Comparison of ENCODE assay signal across 24 cellular contexts in the genomic region with DNA sequence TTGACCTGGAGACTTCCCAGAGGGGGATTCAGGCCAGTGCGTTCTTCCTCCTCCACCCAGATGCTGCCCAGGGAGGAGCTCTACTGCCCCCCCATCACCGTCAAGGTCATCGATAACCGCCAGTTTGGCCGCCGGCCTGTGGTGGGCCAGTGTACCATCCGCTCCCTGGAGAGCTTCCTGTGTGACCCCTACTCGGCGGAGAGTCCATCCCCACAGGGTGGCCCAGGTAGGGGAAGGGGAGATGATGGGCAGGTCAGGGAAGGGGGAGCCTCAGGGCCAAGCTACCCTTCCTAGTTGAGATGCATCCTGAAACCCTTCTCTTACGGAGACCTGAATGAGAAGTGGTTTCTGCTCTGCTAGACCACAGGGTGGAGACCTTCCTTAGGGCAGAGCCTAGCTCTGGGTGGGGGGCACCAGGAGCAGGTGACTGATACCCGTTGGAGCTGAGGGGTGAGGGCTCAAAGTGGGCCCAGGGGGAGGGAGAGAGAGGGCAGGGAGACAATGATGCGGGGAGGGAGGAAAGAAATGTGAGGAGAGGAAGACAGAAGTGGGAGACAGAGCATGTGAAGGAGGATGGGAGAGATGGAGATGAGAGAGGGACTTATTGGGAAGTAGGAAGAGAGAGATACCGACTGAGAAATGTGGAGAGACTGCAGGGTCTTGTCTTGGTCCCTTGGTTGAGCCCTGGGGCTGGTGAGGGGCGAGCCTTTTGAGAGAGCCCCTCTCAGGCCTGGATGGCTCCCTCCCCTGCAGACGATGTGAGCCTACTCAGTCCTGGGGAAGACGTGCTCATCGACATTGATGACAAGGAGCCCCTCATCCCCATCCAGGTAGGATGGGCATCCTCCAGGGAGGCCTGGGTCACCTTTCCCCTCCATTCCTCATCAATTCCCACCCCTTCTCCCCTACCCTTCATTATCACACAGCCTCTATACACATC.
DNase-seq lines count a peak whose midpoint lies in the region; ATAC-seq, FAIRE-seq and TF ChIP-seq lines count a peak whose summit lies in the region.
"Had no signal": no experiment of that assay in that cellular context is flagged by ENCODE, and none has a peak within 500 bp of the region (broad histone marks: within the 10 kb centered on the region; RNA-seq: fewer than 3 reads in every experiment).

No MANE protein-coding gene starts in this region.

- CTCF ChIA-PET in CD4-positive, alpha-beta memory T cell (lab: Charles Lee; ENCODE audit: partially characterized antibody): no interaction called here

- H3K27ac Mint-ChIP-seq in CD4-positive, alpha-beta memory T cell: no peak overlapping the region
- H3K27ac Mint-ChIP-seq: activated CD8-positive, alpha-beta T cell treated with anti-CD3 and anti-CD28 coated beads, Interleukin-2, amount 10 ng/mL, durations not matched to agents 7 days and 5 days; activated T-helper 17 cell treated with anti-CD3 and anti-CD28 coated beads, Interleukin-2, amount 50 U/mL, for 72 hours; memory B cell; naive thymus-derived CD8-positive, alpha-beta T cell; progenitor cell of endocrine pancreas; T-helper 17 cell had no signal

- no peak for TF ChIP-seq CTCF in left ventricle myocardium inferior (IDR thresholded peaks at IDR 0.05; ENCODE audit: borderline replicate concordance)
- TF ChIP-seq CTCF in coronary artery (IDR thresholded peaks at IDR 0.05): no peak
- no peak for TF ChIP-seq CTCF in omental fat pad (IDR thresholded peaks at IDR 0.05)

- intact Hi-C loops in left ventricle myocardium superior (cut with micrococcal nuclease): no loop called here
- intact Hi-C loops in left ventricle myocardium inferior (cut with micrococcal nuclease): no loop called here
- intact Hi-C loops in CD4-positive, alpha-beta memory T cell (cut with micrococcal nuclease): no loop called here

- POLR2A ChIA-PET in CD4-positive, alpha-beta memory T cell (lab: Charles Lee; ENCODE audit: partially characterized antibody): no interaction called here

- H3K36me3 Mint-ChIP-seq in CD4-positive, alpha-beta memory T cell: no peaks in the 10 kb centered on the region
- H3K36me3 Mint-ChIP-seq: memory B cell; naive thymus-derived CD8-positive, alpha-beta T cell had no signal

- DNase-seq in left ventricle myocardium superior (peak; percentile 10), left ventricle myocardium inferior (no peak), coronary artery (ENCODE audit: low spot score) (peak; percentile 47), omental fat pad (ENCODE audit: low spot score) (peak; percentile 13), ureter (ENCODE audit: low spot score) (peak; percentile 32), GM12891 (ENCODE audit: insufficient read length, low spot score) (no peak), NCI-H345 treated with DMSO at 0.1 percent for 48 hours (lab: John Stamatoyannopoulos, UW; ENCODE audit: unreplicated experiment) (no peak)
- DNase-seq in CD4-positive, alpha-beta memory T cell: no peak
- DNase-seq: activated CD8-positive, alpha-beta T cell treated with anti-CD3 and anti-CD28 coated beads, Interleukin-2, amount 10 ng/mL, durations not matched to agents 7 days and 5 days; central memory CD4-positive, alpha-beta T cell; DND-41; NCI-H1417; NCI-H748 treated with DMSO at 0.1 percent for 48 hours; OCI-M1; small intestine; stimulated activated CD4-positive, alpha-beta T cell treated with anti-CD3 and anti-CD28 coated beads, Interleukin-4, amount 100 ng/mL, for 4 hours had no signal

- no peak overlapping the region for H3K4me3 ChIP-seq in left ventricle myocardium inferior
- H3K4me3 ChIP-seq in coronary artery: no peak overlapping the region
- H3K4me3 ChIP-seq in CD4-positive, alpha-beta memory T cell (ENCODE audit: low read length in 2 of 2): no peak overlapping the region
- H3K4me3 ChIP-seq: SJCRH30 had no signal

- ATAC-seq in left ventricle myocardium superior (no peak), omental fat pad (ENCODE audit: low FRiP score) (no peak)
- ATAC-seq: activated CD8-positive, alpha-beta T cell treated with anti-CD3 and anti-CD28 coated beads, Interleukin-2, amount 10 ng/mL, durations not matched to agents 7 days and 5 days; activated T-helper 17 cell treated with anti-CD3 and anti-CD28 coated beads, Interleukin-2, amount 50 U/mL, for 72 hours; HCT116; naive thymus-derived CD8-positive, alpha-beta T cell; T-helper 17 cell had no signal

- H3K9me3 ChIP-seq in left ventricle myocardium inferior (replicated peaks): no peaks in the 10 kb centered on the region
- H3K9me3 ChIP-seq in CD4-positive, alpha-beta memory T cell (ENCODE audit: control insufficient read depth in 1 of 2, low read length in 2 of 2): no peaks in the 10 kb centered on the region
- H3K9me3 ChIP-seq: SJCRH30 had no signal

- no peak for TF ChIP-seq POLR2A in GM12891 (IDR thresholded peaks at IDR 0.05; ENCODE audit: low read depth, low read length)

- H3K27me3 Mint-ChIP-seq in CD4-positive, alpha-beta memory T cell: peaks cover 7 to 12% of the 10 kb centered on the region in 2 donors

- peaks cover 45% of the 10 kb centered on the region for H3K4me1 ChIP-seq in left ventricle myocardium inferior
- no peaks in the 10 kb centered on the region for H3K4me1 ChIP-seq in CD4-positive, alpha-beta memory T cell (ENCODE audit: insufficient read depth, low read length)
- H3K4me1 ChIP-seq: SJCRH30 had no signal

- no peak for FAIRE-seq in GM12891 (lab: Jason Lieb, UNC)
- FAIRE-seq: small intestine had no signal

- no peak overlapping the region for H3K27ac ChIP-seq in left ventricle myocardium inferior (replicated peaks)
- peak overlapping the region in 1 of 2 donors; percentile 83 for H3K27ac ChIP-seq in coronary artery
- H3K27ac ChIP-seq in CD4-positive, alpha-beta memory T cell (ENCODE audit: low read depth, low read length): no peak overlapping the region
- H3K27ac ChIP-seq: SJCRH30, VCaP had no signal

- peaks cover 17% of the 10 kb centered on the region for H3K36me3 ChIP-seq in left ventricle myocardium inferior
- no peaks in the 10 kb centered on the region for H3K36me3 ChIP-seq in CD4-positive, alpha-beta memory T cell (ENCODE audit: insufficient read depth, low read length)
- H3K36me3 ChIP-seq: SJCRH30 had no signal

- no peaks in the 10 kb centered on the region for H3K27me3 ChIP-seq in left ventricle myocardium inferior (ENCODE audit: low read depth)
- no peaks in the 10 kb centered on the region for H3K27me3 ChIP-seq in CD4-positive, alpha-beta memory T cell (ENCODE audit: insufficient read depth, low read length)
- H3K27me3 ChIP-seq: SJCRH30 had no signal

- no peaks in the 10 kb centered on the region for H3K4me1 Mint-ChIP-seq in CD4-positive, alpha-beta memory T cell
- H3K4me1 Mint-ChIP-seq: activated T-helper 17 cell treated with anti-CD3 and anti-CD28 coated beads, Interleukin-2, amount 50 U/mL, for 72 hours; memory B cell; naive thymus-derived CD8-positive, alpha-beta T cell had no signal

- H3K4me3 Mint-ChIP-seq in CD4-positive, alpha-beta memory T cell: no peak overlapping the region
- H3K4me3 Mint-ChIP-seq: activated CD8-positive, alpha-beta T cell treated with anti-CD3 and anti-CD28 coated beads, Interleukin-2, amount 10 ng/mL, durations not matched to agents 7 days and 5 days; activated T-helper 17 cell treated with anti-CD3 and anti-CD28 coated beads, Interleukin-2, amount 50 U/mL, for 72 hours; memory B cell; naive thymus-derived CD8-positive, alpha-beta T cell; T-helper 17 cell had no signal

- H3K9me3 Mint-ChIP-seq in CD4-positive, alpha-beta memory T cell: no peaks in the 10 kb centered on the region
- H3K9me3 Mint-ChIP-seq: activated T-helper 17 cell treated with anti-CD3 and anti-CD28 coated beads, Interleukin-2, amount 50 U/mL, for 72 hours; memory B cell; naive thymus-derived CD8-positive, alpha-beta T cell had no signal

TF ChIP-seq in GM12891, 5 proteins besides CTCF, POLR2A, EP300 and RAD21:
- TF ChIP-seq POU2F2 (IDR thresholded peaks at IDR 0.05; ENCODE audit: low read depth, low read length) (no peak), TAF1 (IDR thresholded peaks at IDR 0.05; ENCODE audit: low read depth, low read length) (no peak), SPI1 (IDR thresholded peaks at IDR 0.05; ENCODE audit: low read depth, low read length) (no peak), PAX5 (IDR thresholded peaks at IDR 0.05; ENCODE audit: insufficient read depth, low read length, severe bottlenecking) (no peak), POLR2AphosphoS5 (IDR thresholded peaks at IDR 0.05; ENCODE audit: low read depth, low read length) (no peak)

Comparison
In these comparisons a context has a peak if more than half of its experiments do, and no peak if none do; other contexts are left out.
1. DNase-seq: peak in left ventricle myocardium superior (single experiment), coronary artery (single experiment), omental fat pad (single experiment) and ureter (single experiment); none in left ventricle myocardium inferior (single experiment), GM12891 (single experiment), NCI-H345 treated with DMSO at 0.1 percent for 48 hours (single experiment) and CD4-positive, alpha-beta memory T cell (0 of 5).